18 cellular contexts compared by ENCODE assay signal in the genomic region with DNA sequence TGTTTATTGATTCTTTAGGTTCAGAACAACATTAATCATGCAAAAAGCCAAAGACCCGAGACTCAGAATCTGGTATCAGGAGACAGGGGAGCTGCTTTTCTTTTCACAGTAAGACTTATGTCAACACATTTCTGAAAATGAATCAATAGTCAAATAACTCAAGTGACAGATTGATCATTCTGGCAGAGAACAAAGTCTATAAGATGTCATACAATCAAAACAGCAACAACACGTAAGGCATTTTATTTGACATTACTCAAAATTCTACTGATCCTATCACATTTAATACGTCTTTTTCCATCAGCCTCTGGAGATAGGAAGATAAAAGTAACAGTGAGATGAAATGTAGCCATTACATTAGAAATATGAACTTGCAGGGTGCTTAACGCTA.
"Had no signal": no experiment of that assay in that cellular context is flagged by ENCODE, and none has a peak within 500 bp of the region (broad histone marks: within the 10 kb centered on the region; RNA-seq: fewer than 3 reads in every experiment).

No MANE protein-coding gene starts in this region.

- DNase-seq: activated CD4-positive, alpha-beta T cell treated with anti-CD3 and anti-CD28 coated beads, Interleukin-2, amount 10 ng/mL, durations not matched to agents 7 days and 5 days; activated CD4-positive, CD25-positive, alpha-beta regulatory T cell; activated CD8-positive, alpha-beta memory T cell treated with anti-CD3 and anti-CD28 coated beads, Interleukin-2, amount 50 U/mL, for 4 hours; activated naive CD4-positive, alpha-beta T cell treated with anti-CD3 and anti-CD28 coated beads, Interleukin-2, amount 10 ng/mL, durations not matched to agents 7 days and 5 days; activated naive CD8-positive, alpha-beta T cell treated with anti-CD3 and anti-CD28 coated beads, Interleukin-2, amount 50 U/mL, for 24 hours; activated T-cell treated with anti-CD3 and anti-CD28 coated beads, Interleukin-2, amount 50 U/mL, for 4 hours; anterior cingulate cortex; brain microvascular endothelial cell; cortex of kidney; natural killer cell; substantia nigra; T-helper 1 cell; T1000; tibial artery had no signal

- H3K36me3 ChIP-seq: brain microvascular endothelial cell, esophagus muscularis mucosa, tibial artery, vagina had no signal

- H3K9me3 ChIP-seq: esophagus muscularis mucosa, tibial artery, vagina had no signal

- H3K4me3 Mint-ChIP-seq: activated CD4-positive, alpha-beta T cell treated with anti-CD3 and anti-CD28 coated beads, Interleukin-2, amount 10 ng/mL, durations not matched to agents 7 days and 5 days; activated naive CD4-positive, alpha-beta T cell treated with anti-CD3 and anti-CD28 coated beads, Interleukin-2, amount 10 ng/mL, durations not matched to agents 7 days and 5 days; activated naive CD8-positive, alpha-beta T cell treated with anti-CD3 and anti-CD28 coated beads, Interleukin-2, amount 50 U/mL, for 24 hours; activated T-cell treated with anti-CD3 and anti-CD28 coated beads, Interleukin-2, amount 50 U/mL, for 4 hours; central memory CD8-positive, alpha-beta T cell; natural killer cell had no signal

- H3K9me3 Mint-ChIP-seq: activated CD4-positive, alpha-beta T cell treated with anti-CD3 and anti-CD28 coated beads, Interleukin-2, amount 10 ng/mL, durations not matched to agents 7 days and 5 days; activated naive CD4-positive, alpha-beta T cell treated with anti-CD3 and anti-CD28 coated beads, Interleukin-2, amount 10 ng/mL, durations not matched to agents 7 days and 5 days; activated naive CD8-positive, alpha-beta T cell treated with anti-CD3 and anti-CD28 coated beads, Interleukin-2, amount 50 U/mL, for 24 hours; activated T-cell treated with anti-CD3 and anti-CD28 coated beads, Interleukin-2, amount 50 U/mL, for 4 hours; central memory CD8-positive, alpha-beta T cell had no signal

- H3K27ac ChIP-seq: brain microvascular endothelial cell, esophagus muscularis mucosa, tibial artery, vagina had no signal

- H3K36me3 Mint-ChIP-seq: activated naive CD4-positive, alpha-beta T cell treated with anti-CD3 and anti-CD28 coated beads, Interleukin-2, amount 10 ng/mL, durations not matched to agents 7 days and 5 days; natural killer cell had no signal

- ATAC-seq: activated naive CD8-positive, alpha-beta T cell treated with anti-CD3 and anti-CD28 coated beads, Interleukin-2, amount 50 U/mL, for 24 hours; activated T-cell treated with anti-CD3 and anti-CD28 coated beads, Interleukin-2, amount 50 U/mL, for 4 hours; natural killer cell; stimulated activated naive CD8-positive, alpha-beta T cell treated with anti-CD3 and anti-CD28 coated beads, Interleukin-15, Interleukin-2, amounts not matched to agents 100 U/mL and 50 U/mL, for 24 hours had no signal

- H3K4me1 ChIP-seq: esophagus muscularis mucosa, vagina had no signal

- H3K4me3 ChIP-seq: esophagus muscularis mucosa, tibial artery, vagina had no signal

- H3K27ac Mint-ChIP-seq: activated CD4-positive, alpha-beta T cell treated with anti-CD3 and anti-CD28 coated beads, Interleukin-2, amount 10 ng/mL, durations not matched to agents 7 days and 5 days; activated naive CD4-positive, alpha-beta T cell treated with anti-CD3 and anti-CD28 coated beads, Interleukin-2, amount 10 ng/mL, durations not matched to agents 7 days and 5 days; activated naive CD8-positive, alpha-beta T cell treated with anti-CD3 and anti-CD28 coated beads, Interleukin-2, amount 50 U/mL, for 24 hours; natural killer cell had no signal

- H3K27me3 ChIP-seq: brain microvascular endothelial cell, tibial artery, vagina had no signal

- H3K4me1 Mint-ChIP-seq: activated CD4-positive, alpha-beta T cell treated with anti-CD3 and anti-CD28 coated beads, Interleukin-2, amount 10 ng/mL, durations not matched to agents 7 days and 5 days; activated naive CD4-positive, alpha-beta T cell treated with anti-CD3 and anti-CD28 coated beads, Interleukin-2, amount 10 ng/mL, durations not matched to agents 7 days and 5 days; activated naive CD8-positive, alpha-beta T cell treated with anti-CD3 and anti-CD28 coated beads, Interleukin-2, amount 50 U/mL, for 24 hours; central memory CD8-positive, alpha-beta T cell; natural killer cell had no signal
